In the genomic region with DNA sequence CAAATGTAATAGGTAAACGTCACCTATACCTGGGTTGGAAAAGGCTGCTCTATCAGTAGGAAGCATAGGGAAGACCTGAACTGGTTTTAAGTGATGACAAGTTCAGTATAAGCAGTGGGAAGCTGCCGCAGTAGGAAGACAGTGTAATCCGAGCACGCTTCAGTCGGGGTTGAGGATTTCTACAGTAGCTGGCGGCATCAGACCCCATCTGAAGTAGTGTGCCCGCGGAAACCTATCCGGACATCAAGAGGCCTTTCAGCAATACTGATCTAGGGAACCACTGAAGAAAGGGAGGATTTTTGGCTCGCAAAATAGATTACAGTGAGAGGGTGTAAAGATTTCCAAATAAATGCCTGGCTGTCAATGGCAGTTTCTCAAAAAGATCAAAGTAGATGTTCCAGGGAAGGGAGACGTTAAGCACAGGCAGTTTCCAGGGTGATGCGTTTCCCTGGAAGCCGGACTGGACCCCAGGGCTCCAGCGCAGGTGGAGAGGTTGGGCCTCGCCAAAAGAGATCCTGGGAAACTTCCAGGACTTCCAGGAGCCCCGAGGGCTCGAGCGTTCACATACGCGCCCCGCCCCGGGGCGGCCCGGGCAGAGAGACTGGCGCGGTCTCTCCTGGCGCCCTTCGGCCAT, we compare ENCODE assay signal across 7 cellular contexts. TPM values are rescaled to one million over a fixed set of nuclear protein-coding genes. Genes with fewer than 3 reads are reported as not detected.
DNase-seq lines count a peak whose midpoint lies in the region; ATAC-seq and TF ChIP-seq lines count a peak whose summit lies in the region.
"Had no signal": no experiment of that assay in that cellular context is flagged by ENCODE, and none has a peak within 500 bp of the region (broad histone marks: within the 10 kb centered on the region; RNA-seq: fewer than 3 reads in every experiment).

No MANE protein-coding gene starts in this region.

- peaks cover 5% of the 10 kb centered on the region for H3K27me3 ChIP-seq in suprapubic skin

- DNase-seq in activated naive CD4-positive, alpha-beta T cell treated with anti-CD3 and anti-CD28 coated beads for 36 hours, result no peak
- no peak for DNase-seq in activated naive CD4-positive, alpha-beta T cell treated with Interleukin-2 at 50 U/mL for 16 hours
- DNase-seq in fibroblast of peridontal ligament (ENCODE audit: extremely low read depth) (peak; percentile 25), suprapubic skin (ENCODE audit: low spot score in 2 of 2) (no peak), GM13976 (ENCODE audit: low spot score) (no peak)

- CTCF ChIA-PET in activated naive CD4-positive, alpha-beta T cell treated with anti-CD3 and anti-CD28 coated beads for 36 hours (lab: Charles Lee), result interaction anchor here (1.0 kb wide), 1 partner anchor 40 kb away, joined by 3 read pairs; no protein-coding TSS in a partner anchor

- intact Hi-C loops in activated naive CD4-positive, alpha-beta T cell treated with anti-CD3 and anti-CD28 coated beads for 36 hours (cut with micrococcal nuclease), result no loop called here

- no peaks in the 10 kb centered on the region for H3K36me3 ChIP-seq in suprapubic skin

- peaks cover 36% of the 10 kb centered on the region for H3K27me3 Mint-ChIP-seq in activated naive CD4-positive, alpha-beta T cell treated with anti-CD3 and anti-CD28 coated beads for 36 hours (ENCODE audit: low read depth)

- H3K9me3 ChIP-seq in suprapubic skin, result no peaks in the 10 kb centered on the region

- no peak for ATAC-seq in GM21737 (IDR thresholded peaks at IDR 0.05; ENCODE audit: unreplicated experiment)

- H3K9me3 Mint-ChIP-seq in activated naive CD4-positive, alpha-beta T cell treated with anti-CD3 and anti-CD28 coated beads for 36 hours, result no peaks in the 10 kb centered on the region

- H3K27ac Mint-ChIP-seq in activated naive CD4-positive, alpha-beta T cell treated with anti-CD3 and anti-CD28 coated beads for 36 hours, result no peak overlapping the region

- no peak for TF ChIP-seq POLR2A in suprapubic skin (IDR thresholded peaks at IDR 0.05)

- H3K4me1 Mint-ChIP-seq in activated naive CD4-positive, alpha-beta T cell treated with anti-CD3 and anti-CD28 coated beads for 36 hours (ENCODE audit: low read depth), result peaks cover 5% of the 10 kb centered on the region

- in situ Hi-C loops in GM13976 (cut with MboI; ENCODE audit: low sequenced_read_pairs, unreplicated experiment), result no loop called here

- WGBS in suprapubic skin, result 15% methylated on average over 19 of the region's 28 CpGs

- peak overlapping the region; percentile 69 for H3K27ac ChIP-seq in suprapubic skin

- H3K4me3 Mint-ChIP-seq in activated naive CD4-positive, alpha-beta T cell treated with anti-CD3 and anti-CD28 coated beads for 36 hours, result peak overlapping the region; percentile 68

- peaks cover 18% of the 10 kb centered on the region for H3K4me1 ChIP-seq in suprapubic skin

- no peak for TF ChIP-seq EP300 in suprapubic skin (IDR thresholded peaks at IDR 0.05)

- TF ChIP-seq CTCF in suprapubic skin (IDR thresholded peaks at IDR 0.05), result no peak
- no peak for TF ChIP-seq CTCF in GM13976 (IDR thresholded peaks at IDR 0.05; ENCODE audit: borderline replicate concordance, control extremely low read depth, extremely low read depth, insufficient read depth, missing control alignments)

- peak overlapping the region; percentile 67 for H3K4me3 ChIP-seq in suprapubic skin

- H3K36me3 Mint-ChIP-seq in activated naive CD4-positive, alpha-beta T cell treated with anti-CD3 and anti-CD28 coated beads for 36 hours (ENCODE audit: low read depth), result peaks cover 1% of the 10 kb centered on the region

RNA-seq across cellular contexts. Expression of a gene that starts 5.3 kb away (rescaled TPM):
- under 1 TPM; 0.35 to 0.41 TPM for total RNA-seq in activated naive CD4-positive, alpha-beta T cell treated with anti-CD3 and anti-CD28 coated beads for 36 hours
- 1 to 10 TPM in 3 of 4 donors, under 1 TPM in 1; 0.23 to 3.8 (median 1.5) TPM for total RNA-seq in suprapubic skin

RNA-seq across cellular contexts. Expression of a gene that starts 6.1 kb away (rescaled TPM):
- 10 to 100 TPM; 12.3 to 13.2 TPM for total RNA-seq in activated naive CD4-positive, alpha-beta T cell treated with anti-CD3 and anti-CD28 coated beads for 36 hours
- 10 to 100 TPM in 1 of 4 donors, 1 to 10 TPM in 3; 3.3 to 10.6 (median 5.4) TPM for total RNA-seq in suprapubic skin

RNA-seq across cellular contexts. Expression of a gene that starts 18.7 kb away (rescaled TPM):
- 10 to 100 TPM; 39.0 to 39.7 TPM for total RNA-seq in activated naive CD4-positive, alpha-beta T cell treated with anti-CD3 and anti-CD28 coated beads for 36 hours
- total RNA-seq in suprapubic skin, result 10 to 100 TPM; 23.7 to 31.2 (median 27.1) TPM

RNA-seq across cellular contexts. Expression of a gene that starts 18.9 kb away (rescaled TPM):
- total RNA-seq in activated naive CD4-positive, alpha-beta T cell treated with anti-CD3 and anti-CD28 coated beads for 36 hours, result 10 to 100 TPM; 77.4 to 78.5 TPM
- total RNA-seq in suprapubic skin, result 100 to 1,000 TPM; 111 to 170 (median 145) TPM

RNA-seq across cellular contexts. Expression of a gene that starts 22.4 kb away (rescaled TPM):
- total RNA-seq in activated naive CD4-positive, alpha-beta T cell treated with anti-CD3 and anti-CD28 coated beads for 36 hours, result under 1 TPM; 0.10 to 0.45 TPM
- total RNA-seq in suprapubic skin, result 10 to 100 TPM in 1 of 4 donors, 1 to 10 TPM in 3; 2.7 to 12.8 (median 6.4) TPM
- total RNA-seq: pulmonary artery endothelial cell had no signal
